In genomic region chr21:43207043-43207315, GRCh38 we compare ENCODE assay signal across 29 cellular contexts. TPM values are rescaled to one million over a fixed set of nuclear protein-coding genes. Genes with fewer than 3 reads are reported as not detected.
A peak's percentile ranks its signal among the peaks of the same experiment; 100 is the strongest.
DNase-seq lines count a peak whose midpoint lies in the region; ATAC-seq and TF ChIP-seq lines count a peak whose summit lies in the region.
"Had no signal": no experiment of that assay in that cellular context is flagged by ENCODE, and none has a peak within 500 bp of the region (broad histone marks: within the 10 kb centered on the region; RNA-seq: fewer than 3 reads in every experiment).

No MANE protein-coding gene starts in this region.

- intact Hi-C loops in CD14-positive monocyte (cut with micrococcal nuclease) = no loop called here

- no peak overlapping the region for H3K4me3 Mint-ChIP-seq in CD14-positive monocyte
- no peak overlapping the region for H3K4me3 Mint-ChIP-seq in osteocyte (ENCODE audit: unreplicated experiment)
- H3K4me3 Mint-ChIP-seq in naive thymus-derived CD8-positive, alpha-beta T cell = no peak overlapping the region
- H3K4me3 Mint-ChIP-seq: CD8-positive, alpha-beta T cell; H9 had no signal

- H3K4me1 ChIP-seq in RWPE2 (ENCODE audit: insufficient read depth, poor library complexity, severe bottlenecking) = no peaks in the 10 kb centered on the region
- H3K4me1 ChIP-seq: Caco-2 had no signal

- peaks cover 2% of the 10 kb centered on the region for H3K9me3 ChIP-seq in RWPE2 (ENCODE audit: severe bottlenecking)
- peaks cover 4% of the 10 kb centered on the region for H3K9me3 ChIP-seq in MG63

- H3K36me3 ChIP-seq in RWPE2 (ENCODE audit: low read depth) (no peaks in the 10 kb centered on the region), MG63 (no peaks in the 10 kb centered on the region)
- H3K36me3 ChIP-seq: SJSA1 had no signal

- H3K27me3 Mint-ChIP-seq in CD14-positive monocyte (ENCODE audit: low read depth in 3 of 3) (peaks cover 0 to 8% (median 4%) of the 10 kb centered on the region in 3 donors), osteocyte (ENCODE audit: unreplicated experiment) (peaks cover 25% of the 10 kb centered on the region)
- peaks cover 0 to 16% (median 4%) of the 10 kb centered on the region in 5 donors for H3K27me3 Mint-ChIP-seq in naive thymus-derived CD8-positive, alpha-beta T cell

- no peaks in the 10 kb centered on the region for H3K4me1 Mint-ChIP-seq in CD14-positive monocyte
- peaks cover 4% of the 10 kb centered on the region for H3K4me1 Mint-ChIP-seq in osteocyte (ENCODE audit: unreplicated experiment)
- peaks cover 0 to 2% (median 0%) of the 10 kb centered on the region in 4 donors for H3K4me1 Mint-ChIP-seq in naive thymus-derived CD8-positive, alpha-beta T cell

- DNase-seq in CD14-positive monocyte (ENCODE audit: low spot score) = peak; percentile 24
- peak; percentile 29 for DNase-seq in RWPE2 (ENCODE audit: low spot score)
- peak; percentile 27 for DNase-seq in islet precursor cell
- DNase-seq in osteocyte (ENCODE audit: extremely low spot score, unreplicated experiment) = peak; percentile 68
- no peak for DNase-seq in naive thymus-derived CD8-positive, alpha-beta T cell
- DNase-seq in kidney glomerular epithelial cell (lab: John Stamatoyannopoulos, UW) = no peak
- DNase-seq in MG63 = no peak
- DNase-seq: C1 segment of cervical spinal cord; DMS 273 treated with DMSO at 0.1 percent for 48 hours; DMS79; EL; GDM1; GM23248; KBM-7; MM.1S; NCI-H2029; NCI-H446; NCI-H524 treated with DMSO at 0.1 percent for 48 hours; NCI-H82; NK-92 treated with Interleukin-12 subunit alpha and Interleukin-12 subunit beta, amount 100 ng/mL, for 24 hours; PC-3 had no signal

- no peak for ATAC-seq in RWPE2 (ENCODE audit: low read depth)
- no peak for ATAC-seq in naive thymus-derived CD8-positive, alpha-beta T cell
- ATAC-seq: A549; CD8-positive, alpha-beta T cell; GM12878; PC-3 had no signal

- POLR2A ChIA-PET in naive thymus-derived CD8-positive, alpha-beta T cell (lab: Charles Lee) = no interaction called here

- peaks cover 3 to 16% (median 10%) of the 10 kb centered on the region in 7 donors for H3K9me3 Mint-ChIP-seq in CD14-positive monocyte
- H3K9me3 Mint-ChIP-seq in osteocyte (ENCODE audit: unreplicated experiment) = peaks cover under 1% of the 10 kb centered on the region
- peaks cover 0 to 14% (median 2%) of the 10 kb centered on the region in 9 donors for H3K9me3 Mint-ChIP-seq in naive thymus-derived CD8-positive, alpha-beta T cell

- H3K4me3 ChIP-seq in RWPE2 (ENCODE audit: severe bottlenecking) = no peak overlapping the region
- H3K4me3 ChIP-seq in MG63 = no peak overlapping the region
- H3K4me3 ChIP-seq: A549, GM12878, GM23248, SJSA1 had no signal

- TF ChIP-seq CTCF in CD14-positive monocyte (IDR thresholded peaks at IDR 0.05) = no peak
- TF ChIP-seq CTCF in RWPE2 (IDR thresholded peaks at IDR 0.05; ENCODE audit: poor library complexity, severe bottlenecking) = no peak
- no peak for TF ChIP-seq CTCF in osteocyte (IDR thresholded peaks at IDR 0.05)

- H3K27me3 ChIP-seq in RWPE2 (ENCODE audit: insufficient read depth, poor library complexity, severe bottlenecking) (no peaks in the 10 kb centered on the region), MG63 (peaks cover 4% of the 10 kb centered on the region)

- H3K27ac Mint-ChIP-seq in CD14-positive monocyte (peak overlapping the region in 1 of 7 donors; percentile 75), osteocyte (ENCODE audit: unreplicated experiment) (no peak overlapping the region)
- H3K27ac Mint-ChIP-seq in naive thymus-derived CD8-positive, alpha-beta T cell = no peak overlapping the region
- H3K27ac Mint-ChIP-seq: CD8-positive, alpha-beta T cell; H9 had no signal

- no peaks in the 10 kb centered on the region for H3K36me3 Mint-ChIP-seq in CD14-positive monocyte
- H3K36me3 Mint-ChIP-seq in osteocyte (ENCODE audit: unreplicated experiment) = no peaks in the 10 kb centered on the region
- H3K36me3 Mint-ChIP-seq in naive thymus-derived CD8-positive, alpha-beta T cell = peaks cover 0 to 10% (median 3%) of the 10 kb centered on the region in 3 donors
- H3K36me3 Mint-ChIP-seq: CD8-positive, alpha-beta T cell had no signal

- H3K27ac ChIP-seq in RWPE2 (ENCODE audit: poor library complexity, severe bottlenecking) = no peak overlapping the region
- H3K27ac ChIP-seq: GM23248, SJSA1 had no signal

RNA-seq across cellular contexts. Expression of gene CRYAA, which starts 38.2 kb away (rescaled TPM):
- not detected for polyA plus RNA-seq in CD14-positive monocyte
- total RNA-seq in osteocyte = not detected in 2 replicates
- total RNA-seq in naive thymus-derived CD8-positive, alpha-beta T cell = not detected
- not detected for polyA plus RNA-seq in naive thymus-derived CD8-positive, alpha-beta T cell
- total RNA-seq in MG63 (2014; rRNA removed; shearing (Covaris generic); ENCODE audit: low replicate concordance) = not detected in 2 replicates
- total RNA-seq: Caco-2; CD8-positive, alpha-beta T cell; GM12878; GM23248; H9; LHCN-M2; PC-3; Right ventricle myocardium superior; SJSA1 had no signal
- polyA plus RNA-seq: A549, GM12878, GM23248 had no signal

Comparison
In these comparisons a context has a peak if more than half of its experiments do, and no peak if none do; other contexts are left out.
1. DNase-seq: peak in CD14-positive monocyte (single experiment), RWPE2 (single experiment), islet precursor cell (single experiment) and osteocyte (single experiment); none in naive thymus-derived CD8-positive, alpha-beta T cell (0 of 10), kidney glomerular epithelial cell (single experiment) and MG63 (single experiment).